In the genomic region with DNA sequence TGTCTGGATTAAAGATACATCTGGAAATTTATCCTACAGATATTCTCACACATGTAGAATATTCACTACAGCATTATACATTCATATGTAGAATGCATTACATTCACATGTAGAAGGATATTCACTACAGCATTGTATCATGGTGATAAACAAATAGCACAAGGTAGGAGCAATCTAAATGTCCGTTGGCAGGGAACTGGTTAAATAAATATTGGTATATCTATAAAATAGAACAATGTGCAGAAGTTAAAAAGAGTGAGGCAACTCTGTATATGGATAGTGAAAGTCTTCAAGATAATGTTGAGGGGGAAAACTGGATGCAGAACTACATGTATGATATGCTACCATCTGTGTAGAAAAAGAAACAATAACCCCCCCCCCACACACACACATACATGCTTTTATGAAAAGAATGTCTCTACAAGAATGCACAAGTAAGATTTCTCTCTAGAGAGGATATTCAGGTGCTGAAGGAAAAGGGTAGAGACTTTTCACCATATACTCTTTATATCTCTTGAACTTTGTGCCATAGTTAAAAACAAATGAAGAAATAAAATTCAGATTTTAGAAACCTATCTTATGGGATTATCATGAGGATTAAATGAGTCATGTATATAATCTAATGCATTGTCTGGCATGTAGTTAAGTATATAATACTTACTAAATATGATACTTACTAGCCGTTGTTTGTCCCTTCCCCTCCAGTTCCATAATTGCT, we compare ENCODE assay signal across 34 cellular contexts.
"Had no signal": no experiment of that assay in that cellular context is flagged by ENCODE, and none has a peak within 500 bp of the region (broad histone marks: within the 10 kb centered on the region; RNA-seq: fewer than 3 reads in every experiment).

No MANE protein-coding gene starts in this region.

- ATAC-seq: activated CD4-positive, alpha-beta T cell treated with anti-CD3 and anti-CD28 coated beads for 36 hours; activated naive CD4-positive, alpha-beta T cell treated with anti-CD3 and anti-CD28 coated beads, Interleukin-2, amount 50 U/mL, for 72 hours; activated T-cell treated with anti-CD3 and anti-CD28 coated beads, Interleukin-2, amount 50 U/mL, for 72 hours; esophagus mucosa; T-cell had no signal

- H3K4me1 ChIP-seq: ascending aorta, breast epithelium had no signal

- H3K4me3 Mint-ChIP-seq: activated B cell treated with CpG ODN at 0.5 μM for 24 hours; activated CD4-positive, alpha-beta memory T cell treated with anti-CD3 and anti-CD28 coated beads for 36 hours; activated CD4-positive, alpha-beta T cell treated with anti-CD3 and anti-CD28 coated beads for 36 hours; activated CD4-positive, alpha-beta T cell treated with anti-CD3 and anti-CD28 coated beads, Interleukin-2, amount 10 ng/mL, durations not matched to agents 24 days and 14 days; activated naive CD4-positive, alpha-beta T cell treated with anti-CD3 and anti-CD28 coated beads, Interleukin-2, amount 10 ng/mL, durations not matched to agents 7 days and 5 days; activated naive CD8-positive, alpha-beta T cell treated with anti-CD3 and anti-CD28 coated beads, Interleukin-2, amount 10 ng/mL, durations not matched to agents 7 days and 5 days; activated T-cell treated with anti-CD3 and anti-CD28 coated beads, Interleukin-2, amount 50 U/mL, for 24 hours; activated T-cell treated with anti-CD3 and anti-CD28 coated beads, Interleukin-2, amount 50 U/mL, for 72 hours; brain; dendritic cell treated with granulocyte-macrophage colony-stimulating factor and Interleukin-4, amounts not matched to agents 40 ng/mL and 50 ng/mL, for 4 days; endodermal cell; T-cell; T-helper 1 cell treated with Interleukin-12 subunit alpha and Interleukin-12 subunit beta and Interleukin-4 antibody, amounts not matched to agents 30 μg/mL and 1 μg/mL, for 36 hours; T-helper 2 cell treated with Interferon-gamma antibody and Interleukin-4, amounts not matched to agents 5 μg/mL and 100 μg/mL, for 36 hours had no signal

- H3K36me3 Mint-ChIP-seq: activated CD4-positive, alpha-beta memory T cell treated with anti-CD3 and anti-CD28 coated beads for 36 hours; activated naive CD4-positive, alpha-beta T cell treated with anti-CD3 and anti-CD28 coated beads, Interleukin-2, amount 10 ng/mL, durations not matched to agents 7 days and 5 days; activated naive CD4-positive, alpha-beta T cell treated with anti-CD3 and anti-CD28 coated beads, Interleukin-2, amount 50 U/mL, for 72 hours; activated naive CD8-positive, alpha-beta T cell treated with anti-CD3 and anti-CD28 coated beads, Interleukin-2, amount 10 ng/mL, durations not matched to agents 7 days and 5 days; brain had no signal

- H3K4me3 ChIP-seq: ascending aorta, breast epithelium, cardiac muscle cell, coronary artery, dorsolateral prefrontal cortex had no signal

- H3K9me3 ChIP-seq: ascending aorta, breast epithelium had no signal

- H3K27me3 ChIP-seq: ascending aorta, breast epithelium, cardiac muscle cell, dorsolateral prefrontal cortex had no signal

- H3K27ac Mint-ChIP-seq: activated B cell treated with CpG ODN at 0.5 μM for 24 hours; activated CD4-positive, alpha-beta memory T cell treated with anti-CD3 and anti-CD28 coated beads for 36 hours; activated CD4-positive, alpha-beta T cell treated with anti-CD3 and anti-CD28 coated beads for 36 hours; activated CD4-positive, alpha-beta T cell treated with anti-CD3 and anti-CD28 coated beads, Interleukin-2, amount 10 ng/mL, durations not matched to agents 24 days and 14 days; activated naive CD4-positive, alpha-beta T cell treated with anti-CD3 and anti-CD28 coated beads, Interleukin-2, amount 10 ng/mL, durations not matched to agents 7 days and 5 days; activated naive CD4-positive, alpha-beta T cell treated with anti-CD3 and anti-CD28 coated beads, Interleukin-2, amount 50 U/mL, for 72 hours; activated naive CD8-positive, alpha-beta T cell treated with anti-CD3 and anti-CD28 coated beads, Interleukin-2, amount 10 ng/mL, durations not matched to agents 7 days and 5 days; activated T-cell treated with anti-CD3 and anti-CD28 coated beads, Interleukin-2, amount 50 U/mL, for 24 hours; activated T-cell treated with anti-CD3 and anti-CD28 coated beads, Interleukin-2, amount 50 U/mL, for 72 hours; brain; dendritic cell treated with granulocyte-macrophage colony-stimulating factor and Interleukin-4, amounts not matched to agents 40 ng/mL and 50 ng/mL, for 4 days; endodermal cell; T-cell; T-helper 1 cell treated with Interleukin-12 subunit alpha and Interleukin-12 subunit beta and Interleukin-4 antibody, amounts not matched to agents 30 μg/mL and 1 μg/mL, for 36 hours; T-helper 2 cell treated with Interferon-gamma antibody and Interleukin-4, amounts not matched to agents 5 μg/mL and 100 μg/mL, for 36 hours had no signal

- H3K27ac ChIP-seq: ascending aorta, breast epithelium, cardiac muscle cell, coronary artery, dorsolateral prefrontal cortex, WERI-Rb-1 had no signal

- H3K9me3 Mint-ChIP-seq: activated B cell treated with CpG ODN at 0.5 μM for 24 hours; activated CD4-positive, alpha-beta memory T cell treated with anti-CD3 and anti-CD28 coated beads for 36 hours; activated CD4-positive, alpha-beta T cell treated with anti-CD3 and anti-CD28 coated beads, Interleukin-2, amount 10 ng/mL, durations not matched to agents 24 days and 14 days; activated naive CD4-positive, alpha-beta T cell treated with anti-CD3 and anti-CD28 coated beads, Interleukin-2, amount 10 ng/mL, durations not matched to agents 7 days and 5 days; activated naive CD4-positive, alpha-beta T cell treated with anti-CD3 and anti-CD28 coated beads, Interleukin-2, amount 50 U/mL, for 72 hours; activated naive CD8-positive, alpha-beta T cell treated with anti-CD3 and anti-CD28 coated beads, Interleukin-2, amount 10 ng/mL, durations not matched to agents 7 days and 5 days; activated T-cell treated with anti-CD3 and anti-CD28 coated beads, Interleukin-2, amount 50 U/mL, for 24 hours; activated T-cell treated with anti-CD3 and anti-CD28 coated beads, Interleukin-2, amount 50 U/mL, for 72 hours; brain; dendritic cell treated with granulocyte-macrophage colony-stimulating factor and Interleukin-4, amounts not matched to agents 40 ng/mL and 50 ng/mL, for 4 days; endodermal cell; T-cell; T-helper 1 cell treated with Interleukin-12 subunit alpha and Interleukin-12 subunit beta and Interleukin-4 antibody, amounts not matched to agents 30 μg/mL and 1 μg/mL, for 36 hours; T-helper 2 cell treated with Interferon-gamma antibody and Interleukin-4, amounts not matched to agents 5 μg/mL and 100 μg/mL, for 36 hours had no signal

- H3K36me3 ChIP-seq: ascending aorta, breast epithelium, cardiac muscle cell, WERI-Rb-1 had no signal

- DNase-seq: activated B cell treated with CpG ODN at 0.5 μM for 24 hours; activated CD4-positive, alpha-beta memory T cell treated with anti-CD3 and anti-CD28 coated beads for 36 hours; activated CD4-positive, alpha-beta T cell treated with anti-CD3 and anti-CD28 coated beads for 36 hours; activated CD4-positive, alpha-beta T cell treated with anti-CD3 and anti-CD28 coated beads, Interleukin-2, amount 10 ng/mL, durations not matched to agents 24 days and 14 days; activated CD4-positive, CD25-positive, alpha-beta regulatory T cell treated with anti-CD3 and anti-CD28 coated beads, Interleukin-2, amount 50 U/mL, for 72 hours; activated CD8-positive, alpha-beta memory T cell treated with anti-CD3 and anti-CD28 coated beads, Interleukin-2, amount 50 U/mL, for 48 hours; activated gamma-delta T cell; activated naive CD4-positive, alpha-beta T cell; activated naive CD4-positive, alpha-beta T cell treated with anti-CD3 and anti-CD28 coated beads, Interleukin-2, amount 10 ng/mL, durations not matched to agents 7 days and 5 days; activated naive CD8-positive, alpha-beta T cell treated with anti-CD3 and anti-CD28 coated beads, Interleukin-2, amount 10 ng/mL, durations not matched to agents 7 days and 5 days; activated T-cell treated with anti-CD3 and anti-CD28 coated beads for 4 hours; activated T-cell treated with anti-CD3 and anti-CD28 coated beads, Interleukin-2, amount 50 U/mL, for 24 hours; activated T-cell treated with anti-CD3 and anti-CD28 coated beads, Interleukin-2, amount 50 U/mL, for 72 hours; central memory CD4-positive, alpha-beta T cell; cerebellar nuclear complex; dorsolateral prefrontal cortex; effector memory CD4-positive, alpha-beta T cell; endodermal cell; foreskin fibroblast; glutamatergic neuron; SW 1271; T-cell; T1000; WERI-Rb-1 had no signal

- H3K27me3 Mint-ChIP-seq: activated B cell treated with CpG ODN at 0.5 μM for 24 hours; activated CD4-positive, alpha-beta memory T cell treated with anti-CD3 and anti-CD28 coated beads for 36 hours; activated CD4-positive, alpha-beta T cell treated with anti-CD3 and anti-CD28 coated beads for 36 hours; activated CD4-positive, alpha-beta T cell treated with anti-CD3 and anti-CD28 coated beads, Interleukin-2, amount 10 ng/mL, durations not matched to agents 24 days and 14 days; activated naive CD4-positive, alpha-beta T cell treated with anti-CD3 and anti-CD28 coated beads, Interleukin-2, amount 10 ng/mL, durations not matched to agents 7 days and 5 days; activated naive CD8-positive, alpha-beta T cell treated with anti-CD3 and anti-CD28 coated beads, Interleukin-2, amount 10 ng/mL, durations not matched to agents 7 days and 5 days; activated T-cell treated with anti-CD3 and anti-CD28 coated beads, Interleukin-2, amount 50 U/mL, for 24 hours; brain; dendritic cell treated with granulocyte-macrophage colony-stimulating factor and Interleukin-4, amounts not matched to agents 40 ng/mL and 50 ng/mL, for 4 days; T-cell had no signal

- H3K4me1 Mint-ChIP-seq: endodermal cell had no signal
